Comparison of ENCODE assay signal across 12 cellular contexts in genomic region chr4:133618963-133619362, GRCh38.
"Had no signal": no experiment of that assay in that cellular context is flagged by ENCODE, and none has a peak within 500 bp of the region (broad histone marks: within the 10 kb centered on the region; RNA-seq: fewer than 3 reads in every experiment).

No MANE protein-coding gene starts in this region.

- FAIRE-seq: small intestine had no signal

- ATAC-seq: activated T-helper 17 cell treated with anti-CD3 and anti-CD28 coated beads, Interleukin-2, amount 50 U/mL, for 72 hours; body of pancreas; stimulated activated memory B cell treated with anti-CD40 and anti-IgM and Interleukin-4, amounts not matched to agents 10 μg/mL and 1 μg/mL and 100 μg/mL, for 72 hours had no signal

- DNase-seq: activated CD4-positive, alpha-beta T cell treated with anti-CD3 and anti-CD28 coated beads, Interleukin-2, amount 10 ng/mL, durations not matched to agents 7 days and 5 days; activated CD4-positive, CD25-positive, alpha-beta regulatory T cell; activated naive CD4-positive, alpha-beta T cell treated with anti-CD3 and anti-CD28 coated beads for 36 hours; activated T-cell treated with anti-CD3 and anti-CD28 coated beads for 4 hours; body of pancreas; central memory CD4-positive, alpha-beta T cell; hippocampal formation; naive B cell; small intestine; T-helper 9 cell had no signal
